ENCODE assay signal across 27 cellular contexts in the genomic region with DNA sequence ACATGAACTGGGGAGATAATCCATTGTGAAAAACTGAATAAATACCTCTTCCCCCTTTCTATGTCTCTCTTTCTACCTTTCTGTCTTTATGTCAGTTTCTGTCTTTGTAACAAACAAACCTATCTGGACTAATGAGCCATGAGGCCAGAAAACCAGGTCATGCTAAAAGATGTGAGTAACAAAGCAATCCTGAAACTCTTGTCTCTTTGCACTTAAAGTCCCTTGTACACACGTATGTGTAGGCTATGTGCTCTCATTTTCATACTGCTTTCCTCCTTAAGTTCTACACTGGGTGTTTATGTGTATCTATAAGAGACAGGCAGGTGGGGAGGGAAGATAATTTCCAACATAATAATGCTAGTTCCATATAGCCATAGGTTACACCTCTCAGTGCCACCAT.
"Had no signal": no experiment of that assay in that cellular context is flagged by ENCODE, and none has a peak within 500 bp of the region (broad histone marks: within the 10 kb centered on the region; RNA-seq: fewer than 3 reads in every experiment).

No MANE protein-coding gene starts in this region.

- H3K4me3 ChIP-seq: esophagus muscularis mucosa, heart right ventricle, pancreas, prostate gland, sigmoid colon, suprapubic skin, tibial nerve had no signal

- H3K4me1 ChIP-seq: pancreas, prostate gland, tibial nerve had no signal

- H3K4me1 Mint-ChIP-seq: memory B cell had no signal

- H3K27me3 Mint-ChIP-seq: activated CD4-positive, alpha-beta T cell treated with anti-CD3 and anti-CD28 coated beads for 36 hours; activated CD8-positive, alpha-beta memory T cell treated with anti-CD3 and anti-CD28 coated beads, Interleukin-2, amount 10 ng/mL, durations not matched to agents 7 days and 5 days; memory B cell; naive thymus-derived CD8-positive, alpha-beta T cell; stimulated activated memory B cell treated with anti-CD40 and anti-IgM and Interleukin-4, amounts not matched to agents 10 μg/mL and 1 μg/mL and 100 μg/mL, for 72 hours had no signal

- H3K9me3 Mint-ChIP-seq: neural crest cell had no signal

- H3K27ac ChIP-seq: brain microvascular endothelial cell, esophagus muscularis mucosa, foreskin keratinocyte, heart right ventricle, pancreas, prostate gland, sigmoid colon, suprapubic skin, tibial nerve had no signal

- DNase-seq: activated CD4-positive, alpha-beta T cell treated with anti-CD3 and anti-CD28 coated beads for 36 hours; activated CD4-positive, CD25-positive, alpha-beta regulatory T cell; activated CD8-positive, alpha-beta memory T cell treated with anti-CD3 and anti-CD28 coated beads, Interleukin-2, amount 10 ng/mL, durations not matched to agents 7 days and 5 days; activated CD8-positive, alpha-beta T cell treated with anti-CD3 and anti-CD28 coated beads, Interleukin-2, amount 10 ng/mL, durations not matched to agents 7 days and 5 days; activated naive CD4-positive, alpha-beta T cell; activated T-cell treated with anti-CD3 and anti-CD28 coated beads, Interleukin-2, amount 50 U/mL, for 48 hours; amniotic stem cell; brain microvascular endothelial cell; caudate nucleus; dermis blood vessel endothelial cell; effector CD4-positive, alpha-beta T cell; foreskin keratinocyte; heart right ventricle; naive thymus-derived CD8-positive, alpha-beta T cell; nucleus accumbens; pancreas; retina; sigmoid colon; small intestine; stimulated activated CD4-positive, alpha-beta T cell treated with anti-CD3 and anti-CD28 coated beads, Interleukin-4, amount 100 ng/mL, for 24 hours had no signal

- ATAC-seq: activated CD4-positive, alpha-beta T cell treated with anti-CD3 and anti-CD28 coated beads for 36 hours; activated CD8-positive, alpha-beta memory T cell treated with anti-CD3 and anti-CD28 coated beads, Interleukin-2, amount 10 ng/mL, durations not matched to agents 7 days and 5 days; activated CD8-positive, alpha-beta T cell treated with anti-CD3 and anti-CD28 coated beads, Interleukin-2, amount 10 ng/mL, durations not matched to agents 7 days and 5 days; foreskin keratinocyte; heart right ventricle; naive thymus-derived CD8-positive, alpha-beta T cell; pancreas; stimulated activated memory B cell treated with anti-CD40 and anti-IgM and Interleukin-4, amounts not matched to agents 10 μg/mL and 1 μg/mL and 100 μg/mL, for 72 hours had no signal

- H3K27me3 ChIP-seq: brain microvascular endothelial cell, esophagus muscularis mucosa, foreskin keratinocyte, heart right ventricle, pancreas, sigmoid colon, suprapubic skin, tibial nerve had no signal

- H3K4me3 Mint-ChIP-seq: activated CD4-positive, alpha-beta T cell treated with anti-CD3 and anti-CD28 coated beads for 36 hours; activated CD8-positive, alpha-beta memory T cell treated with anti-CD3 and anti-CD28 coated beads, Interleukin-2, amount 10 ng/mL, durations not matched to agents 7 days and 5 days; activated CD8-positive, alpha-beta T cell treated with anti-CD3 and anti-CD28 coated beads, Interleukin-2, amount 10 ng/mL, durations not matched to agents 7 days and 5 days; memory B cell; naive thymus-derived CD8-positive, alpha-beta T cell; neural crest cell; stimulated activated memory B cell treated with anti-CD40 and anti-IgM and Interleukin-4, amounts not matched to agents 10 μg/mL and 1 μg/mL and 100 μg/mL, for 72 hours had no signal

- H3K36me3 Mint-ChIP-seq: memory B cell; naive thymus-derived CD8-positive, alpha-beta T cell had no signal

- H3K36me3 ChIP-seq: brain microvascular endothelial cell, esophagus muscularis mucosa, heart right ventricle, pancreas, prostate gland, sigmoid colon, suprapubic skin, tibial nerve had no signal

- H3K27ac Mint-ChIP-seq: activated CD4-positive, alpha-beta T cell treated with anti-CD3 and anti-CD28 coated beads for 36 hours; activated CD8-positive, alpha-beta memory T cell treated with anti-CD3 and anti-CD28 coated beads, Interleukin-2, amount 10 ng/mL, durations not matched to agents 7 days and 5 days; activated CD8-positive, alpha-beta T cell treated with anti-CD3 and anti-CD28 coated beads, Interleukin-2, amount 10 ng/mL, durations not matched to agents 7 days and 5 days; memory B cell; stimulated activated memory B cell treated with anti-CD40 and anti-IgM and Interleukin-4, amounts not matched to agents 10 μg/mL and 1 μg/mL and 100 μg/mL, for 72 hours had no signal
